23 cellular contexts compared by ENCODE assay signal in the genomic region with DNA sequence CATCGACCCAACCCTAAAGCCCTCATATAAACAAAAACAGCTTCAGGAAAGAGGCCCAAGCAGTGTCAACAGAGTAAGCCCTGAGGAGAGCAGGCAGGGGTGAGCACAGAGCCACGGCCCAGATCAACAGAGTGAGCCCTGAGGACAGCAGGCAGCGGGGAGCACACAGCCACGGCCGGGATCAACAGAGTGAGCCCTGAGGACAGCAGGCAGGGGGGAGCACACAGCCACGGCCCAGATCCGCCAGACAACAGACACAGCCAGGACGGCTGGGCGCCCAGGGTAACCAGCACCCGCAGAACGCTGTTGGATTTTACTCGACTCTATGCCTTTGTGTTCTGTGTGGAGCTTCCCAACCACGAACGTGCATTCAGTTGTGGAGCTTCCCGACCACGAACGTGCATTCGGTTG. TPM values are rescaled to one million over a fixed set of nuclear protein-coding genes. Genes with fewer than 3 reads are reported as not detected.
DNase-seq lines count a peak whose midpoint lies in the region; ATAC-seq, FAIRE-seq and TF ChIP-seq lines count a peak whose summit lies in the region.
"Had no signal": no experiment of that assay in that cellular context is flagged by ENCODE, and none has a peak within 500 bp of the region (broad histone marks: within the 10 kb centered on the region; RNA-seq: fewer than 3 reads in every experiment).

No MANE protein-coding gene starts in this region.

- FAIRE-seq in astrocyte (lab: Jason Lieb, UNC) (no peak), GM19239 (lab: Jason Lieb, UNC) (no peak)

- H3K4me3 ChIP-seq in astrocyte (ENCODE audit: insufficient read depth, low read depth, low read length) = no peak overlapping the region
- H3K4me3 ChIP-seq in lower lobe of right lung = no peak overlapping the region
- no peak overlapping the region for H3K4me3 ChIP-seq in transverse colon
- H3K4me3 ChIP-seq: right lobe of liver, thoracic aorta had no signal

- TF ChIP-seq CTCF in astrocyte (IDR thresholded peaks at IDR 0.05; ENCODE audit: insufficient read depth, low read depth, low read length) (no peak), lower lobe of right lung (IDR thresholded peaks at IDR 0.05) (no peak), transverse colon (IDR thresholded peaks at IDR 0.05) (no peak)

- H3K9me3 ChIP-seq in astrocyte (ENCODE audit: insufficient read depth, low read depth, low read length) (no peaks in the 10 kb centered on the region), lower lobe of right lung (no peaks in the 10 kb centered on the region), transverse colon (no peaks in the 10 kb centered on the region)
- H3K9me3 ChIP-seq: right lobe of liver, thoracic aorta had no signal

- H3K4me1 ChIP-seq in astrocyte (ENCODE audit: insufficient read depth, low read length) (peaks cover 34% of the 10 kb centered on the region), lower lobe of right lung (peaks cover 42% of the 10 kb centered on the region), transverse colon (peaks cover 28 to 59% (median 43%) of the 10 kb centered on the region in 4 donors)

- H3K79me2 ChIP-seq in astrocyte (ENCODE audit: insufficient read depth, low read length) = peaks cover 95% of the 10 kb centered on the region

- H3K4me3 Mint-ChIP-seq in activated CD8-positive, alpha-beta memory T cell treated with anti-CD3 and anti-CD28 coated beads, Interleukin-2, amount 10 ng/mL, durations not matched to agents 7 days and 5 days = no peak overlapping the region
- no peak overlapping the region for H3K4me3 Mint-ChIP-seq in astrocyte (ENCODE audit: unreplicated experiment)
- H3K4me3 Mint-ChIP-seq: activated CD4-positive, alpha-beta T cell treated with anti-CD3 and anti-CD28 coated beads, Interleukin-2, amount 10 ng/mL, durations not matched to agents 24 days and 14 days; T-helper 1 cell treated with Interleukin-12 subunit alpha and Interleukin-12 subunit beta and Interleukin-4 antibody, amounts not matched to agents 30 μg/mL and 1 μg/mL, for 36 hours had no signal

- TF ChIP-seq EP300 in transverse colon (IDR thresholded peaks at IDR 0.05; ENCODE audit: low read depth) = no peak

- H3K9ac ChIP-seq in astrocyte (ENCODE audit: low read length) = no peak overlapping the region

- intact Hi-C loops in lower lobe of right lung (cut with DNase I) = no loop called here
- intact Hi-C loops in transverse colon (cut with DNase I; ENCODE audit: low total_unique reads) = no loop called here

- no peak overlapping the region for H3K4me2 ChIP-seq in astrocyte (ENCODE audit: low read length)

- H3K36me3 ChIP-seq in astrocyte (ENCODE audit: insufficient read depth, low read length) (no peaks in the 10 kb centered on the region), lower lobe of right lung (no peaks in the 10 kb centered on the region), transverse colon (no peaks in the 10 kb centered on the region)
- H3K36me3 ChIP-seq: right lobe of liver, thoracic aorta had no signal

- in situ Hi-C loops in transverse colon (cut with MboI; ENCODE audit: low pct_ligation_motif_present in 1 of 4, low pct_unique_long_range_greater_than_20kb in 1 of 4, low sequenced_read_pairs in 3 of 4) = no loop called here

- WGBS in transverse colon (ENCODE audit: low coverage in 1 of 2), 2 donors = 50 to 75% methylated on average over 4 to 17 of the region's 18 CpGs

- no peaks in the 10 kb centered on the region for H3K27me3 ChIP-seq in astrocyte (ENCODE audit: insufficient read depth, low read length)
- no peaks in the 10 kb centered on the region for H3K27me3 ChIP-seq in lower lobe of right lung (ENCODE audit: low read depth)
- H3K27me3 ChIP-seq in transverse colon = no peaks in the 10 kb centered on the region
- H3K27me3 ChIP-seq: right lobe of liver had no signal

- H3K36me3 Mint-ChIP-seq in activated CD8-positive, alpha-beta memory T cell treated with anti-CD3 and anti-CD28 coated beads, Interleukin-2, amount 10 ng/mL, durations not matched to agents 7 days and 5 days = no peaks in the 10 kb centered on the region
- no peaks in the 10 kb centered on the region for H3K36me3 Mint-ChIP-seq in astrocyte (ENCODE audit: low read depth, unreplicated experiment)
- H3K36me3 Mint-ChIP-seq: activated naive CD4-positive, alpha-beta T cell treated with anti-CD3 and anti-CD28 coated beads, Interleukin-2, amount 50 U/mL, for 72 hours had no signal

- ATAC-seq in activated CD8-positive, alpha-beta memory T cell treated with anti-CD3 and anti-CD28 coated beads, Interleukin-2, amount 10 ng/mL, durations not matched to agents 7 days and 5 days = no peak
- ATAC-seq in lower lobe of right lung (no peak), GM18867 (IDR thresholded peaks at IDR 0.05; ENCODE audit: unreplicated experiment) (no peak)
- ATAC-seq: activated naive CD4-positive, alpha-beta T cell treated with anti-CD3 and anti-CD28 coated beads, Interleukin-2, amount 50 U/mL, for 72 hours had no signal

- no peak overlapping the region for H2AFZ ChIP-seq in astrocyte (ENCODE audit: low read depth, low read length)

- H3K27ac Mint-ChIP-seq in activated CD8-positive, alpha-beta memory T cell treated with anti-CD3 and anti-CD28 coated beads, Interleukin-2, amount 10 ng/mL, durations not matched to agents 7 days and 5 days = peak overlapping the region; percentile 53
- peak overlapping the region; percentile 53 for H3K27ac Mint-ChIP-seq in astrocyte (ENCODE audit: unreplicated experiment)
- H3K27ac Mint-ChIP-seq: activated CD4-positive, alpha-beta T cell treated with anti-CD3 and anti-CD28 coated beads, Interleukin-2, amount 10 ng/mL, durations not matched to agents 24 days and 14 days; T-helper 1 cell treated with Interleukin-12 subunit alpha and Interleukin-12 subunit beta and Interleukin-4 antibody, amounts not matched to agents 30 μg/mL and 1 μg/mL, for 36 hours had no signal

- peaks cover 65% of the 10 kb centered on the region for H4K20me1 ChIP-seq in astrocyte (ENCODE audit: insufficient read depth, low read length)

- no peak overlapping the region for H3K27ac ChIP-seq in astrocyte (ENCODE audit: low read depth, low read length)
- H3K27ac ChIP-seq in lower lobe of right lung = peak overlapping the region; percentile 31
- peak overlapping the region; percentile 13 to 59 (median 53) for H3K27ac ChIP-seq in transverse colon
- H3K27ac ChIP-seq: right lobe of liver, thoracic aorta had no signal

- no peaks in the 10 kb centered on the region for H3K9me3 Mint-ChIP-seq in activated CD8-positive, alpha-beta memory T cell treated with anti-CD3 and anti-CD28 coated beads, Interleukin-2, amount 10 ng/mL, durations not matched to agents 7 days and 5 days (ENCODE audit: low read depth)
- H3K9me3 Mint-ChIP-seq in astrocyte (ENCODE audit: unreplicated experiment) = no peaks in the 10 kb centered on the region
- H3K9me3 Mint-ChIP-seq: activated CD4-positive, alpha-beta T cell treated with anti-CD3 and anti-CD28 coated beads, Interleukin-2, amount 10 ng/mL, durations not matched to agents 24 days and 14 days; activated naive CD4-positive, alpha-beta T cell treated with anti-CD3 and anti-CD28 coated beads, Interleukin-2, amount 50 U/mL, for 72 hours; T-helper 1 cell treated with Interleukin-12 subunit alpha and Interleukin-12 subunit beta and Interleukin-4 antibody, amounts not matched to agents 30 μg/mL and 1 μg/mL, for 36 hours had no signal

- no peak for DNase-seq in activated CD8-positive, alpha-beta memory T cell treated with anti-CD3 and anti-CD28 coated beads, Interleukin-2, amount 10 ng/mL, durations not matched to agents 7 days and 5 days
- DNase-seq in activated CD8-positive, alpha-beta memory T cell treated with anti-CD3 and anti-CD28 coated beads, Interleukin-2, amount 50 U/mL, for 48 hours = no peak
- DNase-seq in astrocyte (ENCODE audit: low read depth) (no peak), lower lobe of right lung (no peak), transverse colon (no peak), NK-92 (lab: John Stamatoyannopoulos, UW; ENCODE audit: unreplicated experiment) (no peak), GM19239 (ENCODE audit: insufficient read length, low spot score) (no peak)
- DNase-seq: activated CD4-positive, alpha-beta T cell treated with anti-CD3 and anti-CD28 coated beads, Interleukin-2, amount 10 ng/mL, durations not matched to agents 24 days and 14 days; activated T-cell treated with anti-CD3 and anti-CD28 coated beads for 4 hours; central memory CD4-positive, alpha-beta T cell; DMS79 treated with DMSO at 0.1 percent for 48 hours; effector CD8-positive, alpha-beta T cell; GOT3; NCI-H1092 treated with DMSO at 0.1 percent for 48 hours; NCI-H2171 treated with DMSO at 0.1 percent for 48 hours; right lobe of liver; stimulated activated CD4-positive, alpha-beta T cell treated with anti-CD3 and anti-CD28 coated beads, Interleukin-4, amount 100 ng/mL, for 1 hour; stimulated activated CD8-positive, alpha-beta memory T cell treated with anti-CD3 and anti-CD28 coated beads, Interleukin-4, amount 100 ng/mL, for 48 hours had no signal

- no peaks in the 10 kb centered on the region for H3K27me3 Mint-ChIP-seq in activated CD8-positive, alpha-beta memory T cell treated with anti-CD3 and anti-CD28 coated beads, Interleukin-2, amount 10 ng/mL, durations not matched to agents 7 days and 5 days
- peaks cover 9% of the 10 kb centered on the region for H3K27me3 Mint-ChIP-seq in astrocyte (ENCODE audit: low read depth, unreplicated experiment)
- H3K27me3 Mint-ChIP-seq: activated CD4-positive, alpha-beta T cell treated with anti-CD3 and anti-CD28 coated beads, Interleukin-2, amount 10 ng/mL, durations not matched to agents 24 days and 14 days had no signal

- TF ChIP-seq POLR2A in transverse colon (IDR thresholded peaks at IDR 0.05) = no peak

- CTCF ChIA-PET in activated CD8-positive, alpha-beta memory T cell treated with anti-CD3 and anti-CD28 coated beads, Interleukin-2, amount 10 ng/mL, durations not matched to agents 7 days and 5 days (lab: Charles Lee) = no interaction called here

- peaks cover 7% of the 10 kb centered on the region for H3K4me1 Mint-ChIP-seq in activated CD8-positive, alpha-beta memory T cell treated with anti-CD3 and anti-CD28 coated beads, Interleukin-2, amount 10 ng/mL, durations not matched to agents 7 days and 5 days
- peaks cover 22% of the 10 kb centered on the region for H3K4me1 Mint-ChIP-seq in astrocyte (ENCODE audit: low read depth, unreplicated experiment)

RNA-seq across cellular contexts. Expression of a gene that starts 15.0 kb away (rescaled TPM):
- total RNA-seq in activated CD8-positive, alpha-beta memory T cell treated with anti-CD3 and anti-CD28 coated beads, Interleukin-2, amount 10 ng/mL, durations not matched to agents 7 days and 5 days = 1 to 10 TPM; 7.1 to 9.1 TPM
- total RNA-seq in astrocyte = 8.4 and 16.6 TPM in 2 replicates
- 15.3 TPM for total RNA-seq in lower lobe of right lung
- 10 to 100 TPM; 19.3 to 55.4 (median 45.7) TPM for total RNA-seq in transverse colon

RNA-seq across cellular contexts. Expression of a gene that starts 55.9 kb away (rescaled TPM):
- under 1 TPM in 1 of 2 experiments, not detected in 1; 0.09 TPM for total RNA-seq in activated CD8-positive, alpha-beta memory T cell treated with anti-CD3 and anti-CD28 coated beads, Interleukin-2, amount 10 ng/mL, durations not matched to agents 7 days and 5 days
- total RNA-seq in astrocyte (0.86 and 1.1 TPM in 2 replicates), lower lobe of right lung (1.6 TPM), transverse colon (10 to 100 TPM in 1 of 4 donors, under 1 TPM in 3; 0.40 to 31.0 (median 0.87) TPM)
- total RNA-seq: A172; activated CD4-positive, alpha-beta T cell treated with anti-CD3 and anti-CD28 coated beads, Interleukin-2, amount 10 ng/mL, durations not matched to agents 24 days and 14 days had no signal
